In genomic region chr21:40054403-40054802, GRCh38 we compare ENCODE assay signal across 11 cellular contexts.
A peak's percentile ranks its signal among the peaks of the same experiment; 100 is the strongest.
DNase-seq lines count a peak whose midpoint lies in the region; ATAC-seq, FAIRE-seq and TF ChIP-seq lines count a peak whose summit lies in the region.
"Had no signal": no experiment of that assay in that cellular context is flagged by ENCODE, and none has a peak within 500 bp of the region (broad histone marks: within the 10 kb centered on the region; RNA-seq: fewer than 3 reads in every experiment).

No MANE protein-coding gene starts in this region.

- H3K36me3 Mint-ChIP-seq in astrocyte (ENCODE audit: low read depth, unreplicated experiment) = no peaks in the 10 kb centered on the region
- H3K36me3 Mint-ChIP-seq: stimulated activated effector memory CD8-positive, alpha-beta T cell treated with anti-CD3 and anti-CD28 coated beads, Interleukin-12 subunit alpha, Interleukin-12 subunit beta, amount 100 ng/mL, for 72 hours had no signal

- no peak overlapping the region for H3K9ac ChIP-seq in astrocyte (ENCODE audit: low read length)
- H3K9ac ChIP-seq in GM23248 = no peak overlapping the region

- H2AFZ ChIP-seq in astrocyte (ENCODE audit: low read depth, low read length) (no peak overlapping the region), GM23248 (no peak overlapping the region)

- DNase-seq in DMS 273 treated with DMSO at 0.1 percent for 48 hours (lab: John Stamatoyannopoulos, UW) (peak; percentile 74), NCI-H1930 (lab: John Stamatoyannopoulos, UW) (peak; percentile 51 to 80), astrocyte (ENCODE audit: low read depth) (peak; percentile 25), lower lobe of right lung (peak; percentile 88), Kasumi-1 (lab: John Stamatoyannopoulos, UW) (no peak), GM23248 (no peak), NOMO-1 treated with dmso at 0.1 percent for 144 hours (lab: John Stamatoyannopoulos, UW; ENCODE audit: unreplicated experiment) (no peak)

- H4K20me1 ChIP-seq in astrocyte (ENCODE audit: insufficient read depth, low read length) = no peaks in the 10 kb centered on the region
- H4K20me1 ChIP-seq in GM23248 (ENCODE audit: insufficient read depth) = no peaks in the 10 kb centered on the region

- no peaks in the 10 kb centered on the region for H3K9me2 ChIP-seq in GM23248 (ENCODE audit: insufficient read depth)

- intact Hi-C loops in lower lobe of right lung (cut with DNase I) = no loop called here

- H3K4me3 ChIP-seq in astrocyte (ENCODE audit: insufficient read depth, low read depth, low read length) (no peak overlapping the region), lower lobe of right lung (no peak overlapping the region), GM23248 (no peak overlapping the region)
- H3K4me3 ChIP-seq: skin epidermis had no signal

- peaks cover 5% of the 10 kb centered on the region for H3K27me3 Mint-ChIP-seq in astrocyte (ENCODE audit: low read depth, unreplicated experiment)

- H3K36me3 ChIP-seq in astrocyte (ENCODE audit: insufficient read depth, low read length) (no peaks in the 10 kb centered on the region), lower lobe of right lung (no peaks in the 10 kb centered on the region), GM23248 (ENCODE audit: low read depth) (no peaks in the 10 kb centered on the region)

- H3K4me2 ChIP-seq in astrocyte (ENCODE audit: low read length) (no peak overlapping the region), GM23248 (ENCODE audit: unreplicated experiment) (no peak overlapping the region)

- H3K9me3 ChIP-seq in astrocyte (ENCODE audit: insufficient read depth, low read depth, low read length) (no peaks in the 10 kb centered on the region), lower lobe of right lung (no peaks in the 10 kb centered on the region), GM23248 (ENCODE audit: low read depth) (no peaks in the 10 kb centered on the region)

- WGBS in GM23248 (ENCODE audit: low coverage in 1 of 2, low lambda C conversion rate in 2 of 2, missing lambda C conversion rate in 2 of 2), 2 experiments = 41 to 48% methylated on average over 3 of the region's 3 CpGs

- no peaks in the 10 kb centered on the region for H3F3A ChIP-seq in GM23248 (ENCODE audit: insufficient read depth)

- no peak overlapping the region for H3K27ac ChIP-seq in astrocyte (ENCODE audit: low read depth, low read length)
- peak overlapping the region; percentile 43 for H3K27ac ChIP-seq in lower lobe of right lung
- no peak overlapping the region for H3K27ac ChIP-seq in GM23248

- no peak for TF ChIP-seq CTCF in astrocyte (IDR thresholded peaks at IDR 0.05; ENCODE audit: insufficient read depth, low read depth, low read length)
- TF ChIP-seq CTCF in lower lobe of right lung (IDR thresholded peaks at IDR 0.05) = no peak

- peak; percentile 96 to 98 for ATAC-seq in lower lobe of right lung
- ATAC-seq in GM18519 (IDR thresholded peaks at IDR 0.05; ENCODE audit: low FRiP score, unreplicated experiment) = no peak
- ATAC-seq: stimulated activated effector memory CD8-positive, alpha-beta T cell treated with anti-CD3 and anti-CD28 coated beads, Interleukin-12 subunit alpha, Interleukin-12 subunit beta, amount 100 ng/mL, for 72 hours had no signal

- H3K79me2 ChIP-seq in astrocyte (ENCODE audit: insufficient read depth, low read length) = no peaks in the 10 kb centered on the region
- no peaks in the 10 kb centered on the region for H3K79me2 ChIP-seq in GM23248 (ENCODE audit: insufficient read depth)

- H3K27ac Mint-ChIP-seq in astrocyte (ENCODE audit: unreplicated experiment) = no peak overlapping the region
- H3K27ac Mint-ChIP-seq: stimulated activated effector memory CD8-positive, alpha-beta T cell treated with anti-CD3 and anti-CD28 coated beads, Interleukin-12 subunit alpha, Interleukin-12 subunit beta, amount 100 ng/mL, for 72 hours had no signal

- H3K27me3 ChIP-seq in astrocyte (ENCODE audit: insufficient read depth, low read length) (no peaks in the 10 kb centered on the region), lower lobe of right lung (ENCODE audit: low read depth) (no peaks in the 10 kb centered on the region), GM23248 (replicated peaks; ENCODE audit: insufficient read depth) (no peaks in the 10 kb centered on the region)

- no peak for FAIRE-seq in astrocyte (lab: Jason Lieb, UNC)
- FAIRE-seq: GM12891 had no signal

- H3K4me1 ChIP-seq in astrocyte (ENCODE audit: insufficient read depth, low read length) (peaks cover 8% of the 10 kb centered on the region), lower lobe of right lung (peaks cover 8% of the 10 kb centered on the region), GM23248 (ENCODE audit: insufficient read depth) (no peaks in the 10 kb centered on the region)

- H3K4me3 Mint-ChIP-seq in astrocyte (ENCODE audit: unreplicated experiment) = no peak overlapping the region
- H3K4me3 Mint-ChIP-seq: stimulated activated effector memory CD8-positive, alpha-beta T cell treated with anti-CD3 and anti-CD28 coated beads, Interleukin-12 subunit alpha, Interleukin-12 subunit beta, amount 100 ng/mL, for 72 hours had no signal

- H3K9me3 Mint-ChIP-seq in astrocyte (ENCODE audit: unreplicated experiment) = peaks cover 5% of the 10 kb centered on the region

- in situ Hi-C loops in GM23248 (cut with MboI) = no loop called here

- H3K4me1 Mint-ChIP-seq in astrocyte (ENCODE audit: low read depth, unreplicated experiment) = peaks cover 2% of the 10 kb centered on the region
- H3K4me1 Mint-ChIP-seq: stimulated activated effector memory CD8-positive, alpha-beta T cell treated with anti-CD3 and anti-CD28 coated beads, Interleukin-12 subunit alpha, Interleukin-12 subunit beta, amount 100 ng/mL, for 72 hours had no signal

Comparison
In these comparisons a context has a peak if more than half of its experiments do, and no peak if none do; other contexts are left out.
1. DNase-seq: peak in DMS 273 treated with DMSO at 0.1 percent for 48 hours (single experiment), NCI-H1930 (2 of 2), astrocyte (single experiment) and lower lobe of right lung (single experiment); none in Kasumi-1 (0 of 2), GM23248 (single experiment) and NOMO-1 treated with dmso at 0.1 percent for 144 hours (single experiment).